In genomic region chr11:468036-468435, GRCh38 we compare ENCODE assay signal across 16 cellular contexts. TPM values are rescaled to one million over a fixed set of nuclear protein-coding genes. Genes with fewer than 3 reads are reported as not detected.
DNase-seq lines count a peak whose midpoint lies in the region; ATAC-seq and TF ChIP-seq lines count a peak whose summit lies in the region.
"Had no signal": no experiment of that assay in that cellular context is flagged by ENCODE, and none has a peak within 500 bp of the region (broad histone marks: within the 10 kb centered on the region; RNA-seq: fewer than 3 reads in every experiment).

No MANE protein-coding gene starts in this region.

- CTCF ChIA-PET in Calu3 (lab: Charles Lee) = interaction anchor here (0.8 kb wide), 1 partner anchor 8 kb away, joined by 3 read pairs; no protein-coding TSS in a partner anchor

- H3K27me3 Mint-ChIP-seq in Calu3 (ENCODE audit: unreplicated experiment) = no peaks in the 10 kb centered on the region
- no peaks in the 10 kb centered on the region for H3K27me3 Mint-ChIP-seq in progenitor cell of endocrine pancreas

- H3K4me3 ChIP-seq in adrenal gland (peak overlapping the region in 1 of 4 donors; percentile 24), right cardiac atrium (ENCODE audit: low read length) (no peak overlapping the region)

- H3K4me1 Mint-ChIP-seq in Calu3 (ENCODE audit: low read depth, unreplicated experiment) = peaks cover 10% of the 10 kb centered on the region
- peaks cover 17% of the 10 kb centered on the region for H3K4me1 Mint-ChIP-seq in progenitor cell of endocrine pancreas (ENCODE audit: low read depth)

- H3K9me3 ChIP-seq in adrenal gland (replicated peaks in 1 of 3) (no peaks in the 10 kb centered on the region), right cardiac atrium (ENCODE audit: control insufficient read depth, low read length) (no peaks in the 10 kb centered on the region)

- no peak overlapping the region for H3K4me3 Mint-ChIP-seq in Calu3 (ENCODE audit: low read depth, unreplicated experiment)
- H3K4me3 Mint-ChIP-seq in progenitor cell of endocrine pancreas (ENCODE audit: low read depth) = no peak overlapping the region

- peak in 1 of 2 donors; percentile 34 for TF ChIP-seq POLR2A in adrenal gland (IDR thresholded peaks at IDR 0.05)

- H3K27me3 ChIP-seq in adrenal gland (no peaks in the 10 kb centered on the region), right cardiac atrium (ENCODE audit: control insufficient read depth, insufficient read depth) (no peaks in the 10 kb centered on the region)

- H3K36me3 Mint-ChIP-seq in Calu3 (ENCODE audit: insufficient read depth, unreplicated experiment) (peaks cover 16% of the 10 kb centered on the region), progenitor cell of endocrine pancreas (ENCODE audit: insufficient read depth) (peaks cover 2% of the 10 kb centered on the region)

- H3K4me1 ChIP-seq in adrenal gland (replicated peaks in 1 of 2) (peaks cover 21 to 24% of the 10 kb centered on the region in 2 donors), right cardiac atrium (ENCODE audit: control insufficient read depth, insufficient read depth, low read length) (peaks cover 2% of the 10 kb centered on the region)

- H3K27ac Mint-ChIP-seq in Calu3 (ENCODE audit: unreplicated experiment) (peak overlapping the region; percentile 34), progenitor cell of endocrine pancreas (peak overlapping the region; percentile 77)

- BruUV-seq in Calu3 (replicated peaks; lab: Mats Ljungman, UMichigan) = no TSS peak

- H3K27ac ChIP-seq in adrenal gland = peak overlapping the region; percentile 6 to 93 (median 85)
- H3K27ac ChIP-seq in right cardiac atrium (ENCODE audit: low read length) = peak overlapping the region; percentile 60

- ATAC-seq in right cardiac atrium = no peak
- ATAC-seq in GM18873 (IDR thresholded peaks at IDR 0.05; ENCODE audit: low FRiP score, unreplicated experiment) = no peak
- ATAC-seq in GM18907 (IDR thresholded peaks at IDR 0.05; ENCODE audit: unreplicated experiment) = no peak

- peaks cover 0 to 3% of the 10 kb centered on the region in 2 donors for H3K36me3 ChIP-seq in adrenal gland (replicated peaks in 1 of 2)

- intact Hi-C loops in Calu3 (cut with micrococcal nuclease; ENCODE audit: unreplicated experiment) = no loop called here
- intact Hi-C loops in adrenal gland (cut with DNase I) = no loop called here
- intact Hi-C loops in right cardiac atrium (cut with DNase I) = no loop called here

- WGBS in adrenal gland, 4 donors = 34 to 44% (median 43%) methylated on average over 12 of the region's 12 CpGs
- WGBS in right cardiac atrium = 51% methylated on average over 12 of the region's 12 CpGs

- TF ChIP-seq CTCF in Calu3 (IDR thresholded peaks at IDR 0.05; ENCODE audit: unreplicated experiment) (no peak), adrenal gland (IDR thresholded peaks at IDR 0.05) (no peak), progenitor cell of endocrine pancreas (IDR thresholded peaks at IDR 0.05; ENCODE audit: unreplicated experiment) (no peak)

- DNase-seq in Calu3 = no peak
- peak in 2 of 7 donors; percentile 57 to 63 for DNase-seq in adrenal gland
- peak in 2 of 3 donors; percentile 34 to 46 for DNase-seq in right cardiac atrium
- DNase-seq in progenitor cell of endocrine pancreas (ENCODE audit: low spot score, unreplicated experiment) = no peak
- DNase-seq in NCI-H2029 (lab: John Stamatoyannopoulos, UW) = no peak
- no peak for DNase-seq in NCI-H510A (lab: John Stamatoyannopoulos, UW)
- DNase-seq: activated CD4-positive, CD25-positive, alpha-beta regulatory T cell treated with anti-CD3 and anti-CD28 coated beads, Interleukin-2, amount 50 U/mL, for 72 hours; activated naive CD4-positive, alpha-beta T cell; effector memory CD4-positive, alpha-beta T cell; GDM1; NCI-H1694 treated with DMSO at 0.1 percent for 48 hours; stimulated activated CD4-positive, alpha-beta T cell treated with anti-CD3 and anti-CD28 coated beads, Interleukin-15, amount 100 ng/mL, for 24 hours; T-helper 1 cell had no signal

- H3K9me3 Mint-ChIP-seq in Calu3 (ENCODE audit: low read depth, unreplicated experiment) = no peaks in the 10 kb centered on the region
- H3K9me3 Mint-ChIP-seq in progenitor cell of endocrine pancreas (ENCODE audit: low read depth) = no peaks in the 10 kb centered on the region

RNA-seq across cellular contexts. Expression of gene PTDSS2, which starts 18.0 kb away (rescaled TPM):
- total RNA-seq in Calu3 (2022) (25.1 and 30.4 TPM in 2 replicates), adrenal gland (10 to 100 TPM; 30.4 to 85.9 (median 44.7) TPM), right cardiac atrium (10 to 100 TPM; 30.2 to 33.3 (median 30.9) TPM), progenitor cell of endocrine pancreas (48.2 and 50.4 TPM in 2 replicates)
- polyA plus RNA-seq in adrenal gland (100 to 1,000 TPM in 1 of 3 donors, 10 to 100 TPM in 2; 11.0 to 109 (median 53.7) TPM), right cardiac atrium (30.7 TPM)

RNA-seq across cellular contexts. Expression of gene ANO9, which starts 26.2 kb away (rescaled TPM):
- total RNA-seq in Calu3 (2022) = 27.2 and 32.2 TPM in 2 replicates
- total RNA-seq in adrenal gland = 1 to 10 TPM in 1 of 8 donors, under 1 TPM in 3, not detected in 4; 0.52 to 2.2 (median 0.79) TPM
- polyA plus RNA-seq in adrenal gland = 1 to 10 TPM in 2 of 3 donors, under 1 TPM in 1; 0.07 to 2.9 (median 1.2) TPM
- under 1 TPM; 0.14 to 0.46 (median 0.20) TPM for total RNA-seq in right cardiac atrium
- polyA plus RNA-seq in right cardiac atrium = 0.20 TPM
- total RNA-seq in progenitor cell of endocrine pancreas = 31.0 and 34.6 TPM in 2 replicates
- total RNA-seq: fibroblast of villous mesenchyme had no signal

RNA-seq across cellular contexts. Expression of gene RNH1, which starts 39.0 kb away (rescaled TPM):
- total RNA-seq in Calu3 (2022) (103 and 107 TPM in 2 replicates), adrenal gland (100 to 1,000 TPM; 190 to 342 (median 264) TPM), right cardiac atrium (100 to 1,000 TPM; 188 to 203 (median 195) TPM), progenitor cell of endocrine pancreas (49.4 and 52.6 TPM in 2 replicates)
- polyA plus RNA-seq in adrenal gland (100 to 1,000 TPM in 2 of 3 donors, 10 to 100 TPM in 1; 36.3 to 125 (median 110) TPM), right cardiac atrium (162 TPM)

RNA-seq across cellular contexts. Expression of gene SIGIRR, which starts 53.2 kb away (rescaled TPM):
- total RNA-seq in Calu3 (2022) (76.3 and 83.6 TPM in 2 replicates), adrenal gland (10 to 100 TPM in 7 of 8 donors, 1 to 10 TPM in 1; 7.9 to 70.0 (median 21.6) TPM), right cardiac atrium (10 to 100 TPM; 28.6 to 42.4 (median 35.1) TPM), progenitor cell of endocrine pancreas (111 and 117 TPM in 2 replicates)
- polyA plus RNA-seq in adrenal gland (100 to 1,000 TPM in 1 of 3 donors, 10 to 100 TPM in 1, 1 to 10 TPM in 1; 2.7 to 111 (median 80.4) TPM), right cardiac atrium (61.8 TPM)

Comparison
In these comparisons a context has a peak if more than half of its experiments do, and no peak if none do; other contexts are left out.
1. DNase-seq: peak in right cardiac atrium (2 of 3); none in Calu3 (single experiment), progenitor cell of endocrine pancreas (single experiment), NCI-H2029 (single experiment) and NCI-H510A (single experiment).